In genomic region chr13:74335370-74335769, GRCh38 we compare ENCODE assay signal across 5 cellular contexts.
"Had no signal": no experiment of that assay in that cellular context is flagged by ENCODE, and none has a peak within 500 bp of the region (broad histone marks: within the 10 kb centered on the region; RNA-seq: fewer than 3 reads in every experiment).

No MANE protein-coding gene starts in this region.

- H3K27ac ChIP-seq: HL-60 had no signal

- DNase-seq: IMR-90, KBM-7 had no signal

- ATAC-seq: HepG2, K562 had no signal

- H3K4me3 ChIP-seq: K562 had no signal
